In the genomic region with DNA sequence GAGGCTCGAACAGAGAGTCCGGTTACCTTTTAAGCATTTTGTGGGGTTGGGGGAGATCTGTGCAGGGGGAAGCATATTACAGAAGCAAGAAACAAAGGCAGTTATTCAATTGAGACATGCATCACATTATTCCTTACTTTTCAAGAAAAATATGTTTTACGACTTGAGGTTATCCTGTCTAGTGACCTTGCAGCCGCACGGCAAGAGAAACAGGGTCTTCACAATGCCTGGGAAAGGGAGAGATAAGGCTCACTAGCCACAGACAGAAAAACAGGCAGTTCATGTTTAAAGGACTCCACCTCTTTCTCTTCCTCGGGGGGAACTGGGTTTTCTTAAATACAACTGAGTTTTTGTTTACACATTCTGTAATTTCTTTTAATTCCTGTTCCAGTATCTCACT, we compare ENCODE assay signal across 26 cellular contexts. TPM values are rescaled to one million over a fixed set of nuclear protein-coding genes. Genes with fewer than 3 reads are reported as not detected.
DNase-seq lines count a peak whose midpoint lies in the region; TF ChIP-seq lines count a peak whose summit lies in the region.
"Had no signal": no experiment of that assay in that cellular context is flagged by ENCODE, and none has a peak within 500 bp of the region (broad histone marks: within the 10 kb centered on the region; RNA-seq: fewer than 3 reads in every experiment).

No MANE protein-coding gene starts in this region.

- H3F3A ChIP-seq in PC-9 (ENCODE audit: insufficient read depth, low read depth) (peaks cover 11% of the 10 kb centered on the region; the same call in 1 of the 2 replicates), smooth muscle cell (ENCODE audit: low read depth) (peaks cover 5% of the 10 kb centered on the region)

- H3K9ac ChIP-seq in endodermal cell (ENCODE audit: extremely low read depth, low read length, poor library complexity, severe bottlenecking) (no peak overlapping the region), smooth muscle cell (ENCODE audit: low read depth) (peak overlapping the region; percentile 29)

- H3K79me2 ChIP-seq in PC-9 (ENCODE audit: low read depth), result no peaks in the 10 kb centered on the region
- H3K79me2 ChIP-seq in smooth muscle cell (ENCODE audit: low read depth), result no peaks in the 10 kb centered on the region

- H4K20me1 ChIP-seq in PC-9 (ENCODE audit: insufficient read depth) (no peaks in the 10 kb centered on the region), smooth muscle cell (ENCODE audit: low read depth) (no peaks in the 10 kb centered on the region)

- H3K4me1 Mint-ChIP-seq in endodermal cell, result peaks cover 22% of the 10 kb centered on the region
- H3K4me1 Mint-ChIP-seq: activated CD4-positive, alpha-beta memory T cell treated with anti-CD3 and anti-CD28 coated beads, Interleukin-2, amount 10 ng/mL, durations not matched to agents 7 days and 5 days had no signal

- WGBS in endodermal cell (ENCODE audit: insufficient coverage in 1 of 2, insufficient read length in 1 of 2), 2 experiments, result 89 to 90% methylated on average over 4 to 6 of the region's 6 CpGs
- WGBS in smooth muscle cell (ENCODE audit: low lambda C conversion rate), result 43% methylated on average over 6 of the region's 6 CpGs

- H3K27me3 ChIP-seq in PC-9 (ENCODE audit: insufficient read depth, low read depth) (peaks cover 17% of the 10 kb centered on the region), endodermal cell (ENCODE audit: control insufficient read depth, insufficient read depth, low read length, poor library complexity, severe bottlenecking) (no peaks in the 10 kb centered on the region), smooth muscle cell (ENCODE audit: low read depth) (no peaks in the 10 kb centered on the region)
- H3K27me3 ChIP-seq: body of pancreas, right atrium auricular region, transverse colon had no signal

- H3K36me3 Mint-ChIP-seq in endodermal cell (ENCODE audit: low read depth), result peaks cover 34% of the 10 kb centered on the region
- H3K36me3 Mint-ChIP-seq: naive thymus-derived CD4-positive, alpha-beta T cell had no signal

- H3K4me3 ChIP-seq in PC-9 (no peak overlapping the region), endodermal cell (ENCODE audit: low read length) (no peak overlapping the region), smooth muscle cell (no peak overlapping the region)
- H3K4me3 ChIP-seq: body of pancreas, right atrium auricular region, transverse colon had no signal

- peak overlapping the region; percentile 76 for H3K27ac Mint-ChIP-seq in endodermal cell
- H3K27ac Mint-ChIP-seq: activated CD4-positive, alpha-beta memory T cell treated with anti-CD3 and anti-CD28 coated beads, Interleukin-2, amount 10 ng/mL, durations not matched to agents 7 days and 5 days; naive thymus-derived CD4-positive, alpha-beta T cell had no signal

- POLR2A ChIA-PET in PC-9 (lab: Charles Lee; ENCODE audit: unreplicated experiment), result no interaction called here

- CTCF ChIA-PET in PC-9 (lab: Charles Lee), result no interaction called here

- DNase-seq in CMK (ENCODE audit: low read depth) (peak; percentile 27), PC-9 (no peak), endodermal cell (no peak), smooth muscle cell (lab: John Stamatoyannopoulos, UW; ENCODE audit: unreplicated experiment) (no peak), substantia nigra (lab: John Stamatoyannopoulos, UW) (no peak), cardiac septum (ENCODE audit: low spot score) (no peak), HCEC 1CT (no peak)
- DNase-seq: activated CD4-positive, alpha-beta memory T cell treated with anti-CD3 and anti-CD28 coated beads, Interleukin-2, amount 10 ng/mL, durations not matched to agents 7 days and 5 days; body of pancreas; erythroblast; glutamatergic neuron; IMR-90; midbrain; naive thymus-derived CD4-positive, alpha-beta T cell; NCI-H1105 treated with DMSO at 0.1 percent for 48 hours; NCI-H2029; NCI-H524 treated with DMSO at 0.1 percent for 48 hours; SIG-M5; stimulated activated CD4-positive, alpha-beta T cell treated with anti-CD3 and anti-CD28 coated beads, Interleukin-2, amount 100 ng/mL, for 24 hours; T1000; transverse colon had no signal

- peak overlapping the region; percentile 2 for H3K4me3 Mint-ChIP-seq in endodermal cell
- H3K4me3 Mint-ChIP-seq: activated CD4-positive, alpha-beta memory T cell treated with anti-CD3 and anti-CD28 coated beads, Interleukin-2, amount 10 ng/mL, durations not matched to agents 7 days and 5 days had no signal

- no peak for TF ChIP-seq CTCF in PC-9 (conservative IDR thresholded peaks at IDR 0.05)
- TF ChIP-seq CTCF in endodermal cell (conservative IDR thresholded peaks at IDR 0.05), result no peak
- TF ChIP-seq CTCF in smooth muscle cell (IDR thresholded peaks at IDR 0.05; ENCODE audit: borderline replicate concordance, insufficient read depth, poor library complexity, severe bottlenecking), result no peak

- H3K9me3 Mint-ChIP-seq in endodermal cell, result no peaks in the 10 kb centered on the region
- H3K9me3 Mint-ChIP-seq: activated CD4-positive, alpha-beta memory T cell treated with anti-CD3 and anti-CD28 coated beads, Interleukin-2, amount 10 ng/mL, durations not matched to agents 7 days and 5 days had no signal

- H3K4me2 ChIP-seq in PC-9 (no peak overlapping the region), smooth muscle cell (peak overlapping the region; percentile 49)

- H3K27ac ChIP-seq in PC-9 (no peak overlapping the region), endodermal cell (ENCODE audit: low read depth, low read length) (no peak overlapping the region), smooth muscle cell (ENCODE audit: low read depth) (peak overlapping the region; percentile 64), substantia nigra (ENCODE audit: low read depth, low read length, poor library complexity, severe bottlenecking) (no peak overlapping the region)
- H3K27ac ChIP-seq: body of pancreas, right atrium auricular region, transverse colon had no signal

- no peaks in the 10 kb centered on the region for H3K9me2 ChIP-seq in PC-9 (ENCODE audit: insufficient read depth)

- no TSS peak for BruUV-seq in PC-9 (replicated peaks; lab: Mats Ljungman, UMichigan)

- intact Hi-C loops in PC-9 (cut with micrococcal nuclease; ENCODE audit: unreplicated experiment) (no loop called here), cardiac septum (cut with DNase I) (no loop called here)

- H3K27me3 Mint-ChIP-seq in endodermal cell (ENCODE audit: insufficient read depth), result no peaks in the 10 kb centered on the region

- no peaks in the 10 kb centered on the region for H3K36me3 ChIP-seq in PC-9 (ENCODE audit: low read depth)
- peaks cover 75% of the 10 kb centered on the region for H3K36me3 ChIP-seq in endodermal cell (ENCODE audit: control insufficient read depth, insufficient read depth, low read length)
- H3K36me3 ChIP-seq in smooth muscle cell (ENCODE audit: low read depth), result no peaks in the 10 kb centered on the region
- H3K36me3 ChIP-seq: right atrium auricular region, transverse colon had no signal

- H3K4me1 ChIP-seq in PC-9 (replicated peaks; ENCODE audit: insufficient read depth) (no peaks in the 10 kb centered on the region), endodermal cell (ENCODE audit: control insufficient read depth, insufficient read depth, low read length) (peaks cover 12% of the 10 kb centered on the region), smooth muscle cell (ENCODE audit: low read depth) (no peaks in the 10 kb centered on the region)
- H3K4me1 ChIP-seq: body of pancreas, right atrium auricular region, transverse colon had no signal

- H2AFZ ChIP-seq in PC-9, result 0 out of 2 replicates have a peak overlapping the region, but pooled peaks have one; percentile 28
- H2AFZ ChIP-seq in smooth muscle cell (ENCODE audit: low read depth), result peak overlapping the region; percentile 76

- H3K9me3 ChIP-seq in PC-9 (ENCODE audit: insufficient read depth, low read depth) (no peaks in the 10 kb centered on the region), endodermal cell (ENCODE audit: control insufficient read depth, low read length) (peaks cover 4% of the 10 kb centered on the region), smooth muscle cell (replicated peaks; ENCODE audit: low read depth) (no peaks in the 10 kb centered on the region)
- H3K9me3 ChIP-seq: body of pancreas, right atrium auricular region, transverse colon had no signal

RNA-seq across cellular contexts. Expression of a gene that starts 0.5 kb away (rescaled TPM):
- total RNA-seq in PC-9 (2021) (not detected in 2 replicates), endodermal cell (10 to 100 TPM; 24.4 to 34.5 TPM), smooth muscle cell (1.7 TPM in 1 of 2 replicates, not detected in the other), cardiac septum (not detected)
- 7.2 TPM for polyA plus RNA-seq in endodermal cell (2013, experiment 1 of 2)
- polyA plus RNA-seq in endodermal cell (2013, experiment 2 of 2), result 6.8 TPM
- polyA plus RNA-seq in smooth muscle cell, result 0.64 TPM in 1 of 2 replicates, not detected in the other
- total RNA-seq: activated CD4-positive, alpha-beta memory T cell treated with anti-CD3 and anti-CD28 coated beads, Interleukin-2, amount 10 ng/mL, durations not matched to agents 7 days and 5 days; body of pancreas; IMR-90; osteocyte; right atrium auricular region had no signal
- polyA plus RNA-seq: AG04450; IMR-90; naive thymus-derived CD4-positive, alpha-beta T cell had no signal

RNA-seq across cellular contexts. Expression of a gene that starts 31.4 kb away (rescaled TPM):
- not detected in 2 replicates for total RNA-seq in PC-9 (2021)
- not detected for total RNA-seq in endodermal cell
- polyA plus RNA-seq in endodermal cell (2013, experiment 1 of 2), result not detected
- polyA plus RNA-seq in endodermal cell (2013, experiment 2 of 2), result not detected
- total RNA-seq in smooth muscle cell, result not detected in 2 replicates
- not detected in 2 replicates for polyA plus RNA-seq in smooth muscle cell
- total RNA-seq in cardiac septum, result 0.70 TPM
- total RNA-seq: activated CD4-positive, alpha-beta memory T cell treated with anti-CD3 and anti-CD28 coated beads, Interleukin-2, amount 10 ng/mL, durations not matched to agents 7 days and 5 days; body of pancreas; H4; IMR-90; osteocyte; transverse colon had no signal
- polyA plus RNA-seq: AG04450; IMR-90; naive thymus-derived CD4-positive, alpha-beta T cell had no signal

RNA-seq across cellular contexts. Expression of a gene that starts 41.9 kb away (rescaled TPM):
- total RNA-seq in PC-9 (2021) (0.25 and 0.50 TPM in 2 replicates), endodermal cell (1 to 10 TPM in 1 of 2 donors, under 1 TPM in 1; 0.93 to 1.0 TPM), smooth muscle cell (0.18 and 1.3 TPM in 2 replicates), cardiac septum (not detected)
- polyA plus RNA-seq in endodermal cell (2013, experiment 1 of 2), result not detected
- polyA plus RNA-seq in endodermal cell (2013, experiment 2 of 2), result not detected
- 0.29 and 1.7 TPM in 2 replicates for polyA plus RNA-seq in smooth muscle cell
- total RNA-seq: activated CD4-positive, alpha-beta memory T cell treated with anti-CD3 and anti-CD28 coated beads, Interleukin-2, amount 10 ng/mL, durations not matched to agents 7 days and 5 days; body of pancreas; H4; IMR-90; liver; naive thymus-derived CD4-positive, alpha-beta T cell; osteocyte; right atrium auricular region; transverse colon had no signal
- polyA plus RNA-seq: AG04450; IMR-90; liver; naive thymus-derived CD4-positive, alpha-beta T cell had no signal

RNA-seq across cellular contexts. Expression of a gene that starts 55.2 kb away (rescaled TPM):
- total RNA-seq in PC-9 (2021) (not detected in 2 replicates), endodermal cell (not detected), smooth muscle cell (not detected in 2 replicates), cardiac septum (not detected)
- polyA plus RNA-seq in endodermal cell (2013, experiment 1 of 2), result not detected
- not detected for polyA plus RNA-seq in endodermal cell (2013, experiment 2 of 2)
- not detected in 2 replicates for polyA plus RNA-seq in smooth muscle cell
- total RNA-seq: body of pancreas, H4, IMR-90, osteocyte, right atrium auricular region, transverse colon had no signal
- polyA plus RNA-seq: AG04450, IMR-90, liver had no signal
